11 cellular contexts compared by ENCODE assay signal in genomic region chr12:28780096-28780495, GRCh38.
DNase-seq lines count a peak whose midpoint lies in the region; ATAC-seq, FAIRE-seq and TF ChIP-seq lines count a peak whose summit lies in the region.
"Had no signal": no experiment of that assay in that cellular context is flagged by ENCODE, and none has a peak within 500 bp of the region (broad histone marks: within the 10 kb centered on the region; RNA-seq: fewer than 3 reads in every experiment).

No MANE protein-coding gene starts in this region.

- H3K27me3 ChIP-seq in fibroblast of lung (ENCODE audit: control insufficient read depth, insufficient read depth, low read length) (no peaks in the 10 kb centered on the region), small intestine (ENCODE audit: control insufficient read depth in 2 of 2, insufficient read depth in 2 of 2, low read length in 2 of 2) (no peaks in the 10 kb centered on the region)

- no peak overlapping the region for H3K9ac ChIP-seq in fibroblast of lung (ENCODE audit: insufficient read depth, low read length)

- WGBS in small intestine, 3 donors, result 74 to 83% (median 83%) methylated on average over 2 of the region's 2 CpGs

- H3K4me3 ChIP-seq in fibroblast of lung (replicated peaks in 1 of 4; ENCODE audit: control extremely low read depth in 1 of 4, insufficient read depth in 1 of 4, low read depth in 3 of 4, low read length in 4 of 4), result no peak overlapping the region
- no peak overlapping the region for H3K4me3 ChIP-seq in small intestine (ENCODE audit: low read depth in 1 of 2, low read length in 2 of 2)

- H4K20me1 ChIP-seq in fibroblast of lung (ENCODE audit: control insufficient read depth, extremely low read depth, insufficient read depth, low read length), result no peaks in the 10 kb centered on the region

- no peaks in the 10 kb centered on the region for H3K79me2 ChIP-seq in fibroblast of lung (ENCODE audit: control insufficient read depth, insufficient read depth, low read length)

- DNase-seq in ELR (ENCODE audit: low read depth) (peak; percentile 23), RWPE1 (ENCODE audit: low spot score) (peak; percentile 8), fibroblast of lung (ENCODE audit: low read depth in 2 of 2) (peak; percentile 68 to 74), small intestine (peak; percentile 25), immature natural killer cell (no peak), DMS79 (lab: John Stamatoyannopoulos, UW) (no peak)
- no peak for DNase-seq in activated CD4-positive, alpha-beta T cell treated with anti-CD3 and anti-CD28 coated beads for 4 hours
- DNase-seq: cortex of kidney, NCI-H1436 treated with DMSO at 0.1 percent for 48 hours had no signal

- no peak overlapping the region for H3K4me2 ChIP-seq in fibroblast of lung (ENCODE audit: extremely low read depth, insufficient read depth, low read length)

- POLR2A ChIA-PET in RWPE1 (lab: Yijun Ruan, JAX; ENCODE audit: low non-redundant PET), result no interaction called here

- no peak overlapping the region for H2AFZ ChIP-seq in fibroblast of lung (ENCODE audit: low read length)

- H3K9me3 Mint-ChIP-seq in immature natural killer cell, result peaks cover 0 to 7% (median 1%) of the 10 kb centered on the region in 6 donors
- H3K9me3 Mint-ChIP-seq: activated T-helper 2 cell treated with anti-CD3 and anti-CD28 coated beads, Interferon-gamma antibody, Interleukin-2, Interleukin-4, amounts not matched to agents 10 μg/mL and 5 μg/mL and 100 μg/mL, durations not matched to agents 14 hours and 24 hours and 36 hours had no signal

- H3K4me1 ChIP-seq in fibroblast of lung (ENCODE audit: control insufficient read depth, extremely low read depth, insufficient read depth, low read length), result no peaks in the 10 kb centered on the region
- no peaks in the 10 kb centered on the region for H3K4me1 ChIP-seq in small intestine (ENCODE audit: control insufficient read depth in 2 of 2, insufficient read depth in 1 of 2, low read depth in 1 of 2, low read length in 1 of 2)

- H3K9me3 ChIP-seq in fibroblast of lung (ENCODE audit: control insufficient read depth, insufficient read depth, low read depth, low read length), result no peaks in the 10 kb centered on the region
- H3K9me3 ChIP-seq in small intestine (ENCODE audit: control insufficient read depth, low read depth), result no peaks in the 10 kb centered on the region

- H3K27ac ChIP-seq in RWPE1 (no peak overlapping the region), fibroblast of lung (ENCODE audit: insufficient read depth, low read length) (no peak overlapping the region), small intestine (ENCODE audit: low read depth in 1 of 2, low read length in 1 of 2) (no peak overlapping the region)

- H3K4me1 Mint-ChIP-seq in immature natural killer cell, result peaks cover 1 to 31% of the 10 kb centered on the region in 2 donors

- H3K27me3 Mint-ChIP-seq in immature natural killer cell (ENCODE audit: low read depth in 3 of 3), result no peaks in the 10 kb centered on the region

- FAIRE-seq in small intestine (lab: Jason Lieb, UNC), result no peak

- TF ChIP-seq CTCF in RWPE1 (conservative IDR thresholded peaks at IDR 0.05; ENCODE audit: low read depth) (no peak), fibroblast of lung (conservative IDR thresholded peaks at IDR 0.05 in 1 of 2, IDR thresholded peaks at IDR 0.05 in 1 of 2; ENCODE audit: low read depth in 1 of 2, low read length in 2 of 2) (no peak)

- no peak for ATAC-seq in GM19467 (IDR thresholded peaks at IDR 0.05; ENCODE audit: unreplicated experiment)

- H3K4me3 Mint-ChIP-seq in immature natural killer cell, result no peak overlapping the region

- no peak overlapping the region for H3K27ac Mint-ChIP-seq in immature natural killer cell
- H3K27ac Mint-ChIP-seq: activated T-helper 2 cell treated with anti-CD3 and anti-CD28 coated beads, Interferon-gamma antibody, Interleukin-2, Interleukin-4, amounts not matched to agents 10 μg/mL and 5 μg/mL and 100 μg/mL, durations not matched to agents 14 hours and 24 hours and 36 hours had no signal

- H3K36me3 Mint-ChIP-seq in immature natural killer cell, result no peaks in the 10 kb centered on the region

- H3K36me3 ChIP-seq in fibroblast of lung (ENCODE audit: control insufficient read depth, insufficient read depth, low read length) (no peaks in the 10 kb centered on the region), small intestine (ENCODE audit: control insufficient read depth in 2 of 2, insufficient read depth in 2 of 2, low read length in 2 of 2) (no peaks in the 10 kb centered on the region)

- CTCF ChIA-PET in RWPE1 (lab: Yijun Ruan, JAX), result no interaction called here

Comparison
In these comparisons a context has a peak if more than half of its experiments do, and no peak if none do; other contexts are left out.
1. DNase-seq: peak in ELR (single experiment), RWPE1 (single experiment), fibroblast of lung (2 of 2) and small intestine (single experiment); none in immature natural killer cell (0 of 3), DMS79 (single experiment) and activated CD4-positive, alpha-beta T cell treated with anti-CD3 and anti-CD28 coated beads for 4 hours (0 of 2).